Comparison of ENCODE assay signal across 2 cellular contexts in the genomic region with DNA sequence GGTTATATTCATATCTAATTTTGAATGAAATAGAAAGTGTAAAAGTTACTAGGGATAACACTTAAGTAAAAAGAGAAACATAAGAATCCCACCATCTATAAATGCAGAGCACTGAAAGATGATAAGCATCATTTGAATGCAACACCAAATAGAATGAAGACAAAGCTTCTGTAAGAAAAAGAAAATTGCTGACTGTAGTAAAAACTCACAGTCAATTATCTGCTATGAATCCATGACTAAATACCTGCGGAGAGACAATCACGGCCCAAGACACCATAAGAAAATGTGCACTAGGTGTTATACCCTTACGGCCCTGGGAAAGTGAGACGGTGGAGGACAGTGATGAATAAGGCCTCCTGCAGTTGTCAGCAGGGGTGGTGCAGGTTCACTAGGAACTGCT.
TF ChIP-seq lines count a peak whose summit lies in the region.

No MANE protein-coding gene starts in this region.

TF ChIP-seq in HepG2, 621 proteins besides CTCF, POLR2A, EP300 and RAD21:
- TF ChIP-seq MAFK (conservative IDR thresholded peaks at IDR 0.05 in 1 of 2, IDR thresholded peaks at IDR 0.05 in 1 of 2; ENCODE audit: low read length in 2 of 2) (peak; percentile 96 to 97), KLF16 (CRISPR knock-in tag; IDR thresholded peaks at IDR 0.05) (no peak), HOXA5 (CRISPR knock-in tag; IDR thresholded peaks at IDR 0.05) (no peak), MAFF (IDR thresholded peaks at IDR 0.05; ENCODE audit: low read depth, low read length) (peak; percentile 94)
- TF ChIP-seq, protein P1, sequence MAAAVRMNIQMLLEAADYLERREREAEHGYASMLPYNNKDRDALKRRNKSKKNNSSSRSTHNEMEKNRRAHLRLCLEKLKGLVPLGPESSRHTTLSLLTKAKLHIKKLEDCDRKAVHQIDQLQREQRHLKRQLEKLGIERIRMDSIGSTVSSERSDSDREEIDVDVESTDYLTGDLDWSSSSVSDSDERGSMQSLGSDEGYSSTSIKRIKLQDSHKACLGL (CRISPR knock-in tag; IDR thresholded peaks at IDR 0.05), result no peak

TF ChIP-seq in H1, 55 proteins besides CTCF, POLR2A, EP300 and RAD21:
- TF ChIP-seq MAFK (IDR thresholded peaks at IDR 0.05; ENCODE audit: low read depth, low read length), result peak; percentile 67; the same call in 1 of the 2 replicates
- no peak for TF ChIP-seq POLR2AphosphoS5 (IDR thresholded peaks at IDR 0.05; ENCODE audit: low read depth, low read length)
